In genomic region chr1:217053666-217054065, GRCh38 we compare ENCODE assay signal across 25 cellular contexts.
"Had no signal": no experiment of that assay in that cellular context is flagged by ENCODE, and none has a peak within 500 bp of the region (broad histone marks: within the 10 kb centered on the region; RNA-seq: fewer than 3 reads in every experiment).

No MANE protein-coding gene starts in this region.

- H3K9me3 Mint-ChIP-seq: activated B cell treated with CpG ODN at 0.5 μM for 24 hours; activated CD4-positive, alpha-beta T cell treated with anti-CD3 and anti-CD28 coated beads, Interleukin-2, amount 10 ng/mL, durations not matched to agents 24 days and 14 days had no signal

- H3K4me1 Mint-ChIP-seq: activated B cell treated with CpG ODN at 0.5 μM for 24 hours; activated CD4-positive, alpha-beta T cell treated with anti-CD3 and anti-CD28 coated beads, Interleukin-2, amount 10 ng/mL, durations not matched to agents 24 days and 14 days; T-helper 17 cell had no signal

- H3K36me3 Mint-ChIP-seq: activated CD4-positive, alpha-beta memory T cell treated with anti-CD3 and anti-CD28 coated beads for 36 hours; activated naive CD8-positive, alpha-beta T cell had no signal

- H3K27ac ChIP-seq: brain microvascular endothelial cell, cardiac muscle cell, KMS-11, RWPE1, SJSA1 had no signal

- H3K36me3 ChIP-seq: brain microvascular endothelial cell, cardiac muscle cell, SJSA1 had no signal

- H3K4me2 ChIP-seq: KMS-11 had no signal

- H3K27me3 ChIP-seq: brain microvascular endothelial cell, cardiac muscle cell, SJSA1 had no signal

- DNase-seq: activated B cell treated with CpG ODN at 0.5 μM for 24 hours; activated CD4-positive, alpha-beta memory T cell treated with anti-CD3 and anti-CD28 coated beads for 36 hours; activated CD4-positive, alpha-beta T cell treated with anti-CD3 and anti-CD28 coated beads for 1 hour; activated CD4-positive, alpha-beta T cell treated with anti-CD3 and anti-CD28 coated beads, Interleukin-2, amount 10 ng/mL, durations not matched to agents 24 days and 14 days; activated CD8-positive, alpha-beta memory T cell treated with anti-CD3 and anti-CD28 coated beads for 24 hours; activated gamma-delta T cell; activated naive CD4-positive, alpha-beta T cell treated with anti-CD3 and anti-CD28 coated beads for 36 hours; activated T-cell treated with anti-CD3 and anti-CD28 coated beads, Interleukin-2, amount 50 U/mL, for 4 hours; brain microvascular endothelial cell; IMR-90; NCI-H1092; NCI-H1417; NCI-H1930; NCI-H2171; NCI-H2227 treated with DMSO at 0.1 percent for 48 hours; NCI-H526; NCI-H82; Right ventricle myocardium superior; T-helper 17 cell; T-helper 9 cell had no signal

- H3K9me3 ChIP-seq: SJSA1 had no signal

- H3K9ac ChIP-seq: KMS-11 had no signal

- ATAC-seq: activated T-cell treated with anti-CD3 and anti-CD28 coated beads, Interleukin-2, amount 50 U/mL, for 4 hours; T-helper 17 cell had no signal

- H3K4me1 ChIP-seq: SJSA1 had no signal

- H3K27me3 Mint-ChIP-seq: activated B cell treated with CpG ODN at 0.5 μM for 24 hours; activated CD4-positive, alpha-beta memory T cell treated with anti-CD3 and anti-CD28 coated beads for 36 hours; activated CD4-positive, alpha-beta T cell treated with anti-CD3 and anti-CD28 coated beads, Interleukin-2, amount 10 ng/mL, durations not matched to agents 24 days and 14 days; activated naive CD8-positive, alpha-beta T cell; T-helper 17 cell had no signal

- H3K27ac Mint-ChIP-seq: activated B cell treated with CpG ODN at 0.5 μM for 24 hours; activated CD4-positive, alpha-beta memory T cell treated with anti-CD3 and anti-CD28 coated beads for 36 hours; activated CD4-positive, alpha-beta T cell treated with anti-CD3 and anti-CD28 coated beads, Interleukin-2, amount 10 ng/mL, durations not matched to agents 24 days and 14 days; activated naive CD4-positive, alpha-beta T cell treated with anti-CD3 and anti-CD28 coated beads for 36 hours; activated naive CD8-positive, alpha-beta T cell; T-helper 17 cell had no signal

- H3K4me3 Mint-ChIP-seq: activated B cell treated with CpG ODN at 0.5 μM for 24 hours; activated CD4-positive, alpha-beta memory T cell treated with anti-CD3 and anti-CD28 coated beads for 36 hours; activated CD4-positive, alpha-beta T cell treated with anti-CD3 and anti-CD28 coated beads, Interleukin-2, amount 10 ng/mL, durations not matched to agents 24 days and 14 days; activated naive CD4-positive, alpha-beta T cell treated with anti-CD3 and anti-CD28 coated beads for 36 hours; activated naive CD8-positive, alpha-beta T cell; activated T-cell treated with anti-CD3 and anti-CD28 coated beads, Interleukin-2, amount 50 U/mL, for 4 hours; T-helper 17 cell had no signal

- H3K4me3 ChIP-seq: cardiac muscle cell, SJSA1 had no signal
